ENCODE assay signal across 13 cellular contexts in genomic region chr17:21744621-21745020, GRCh38. TPM values are rescaled to one million over a fixed set of nuclear protein-coding genes. Genes with fewer than 3 reads are reported as not detected.
"Had no signal": no experiment of that assay in that cellular context is flagged by ENCODE, and none has a peak within 500 bp of the region (broad histone marks: within the 10 kb centered on the region; RNA-seq: fewer than 3 reads in every experiment).

No MANE protein-coding gene starts in this region.

RNA-seq across cellular contexts. Expression of gene KCNJ18, which starts 52.3 kb away (rescaled TPM):
- total RNA-seq: stomach, subcutaneous adipose tissue, temporal lobe, thoracic aorta, thyroid gland, tibial nerve, transverse colon, upper lobe of left lung, upper lobe of right lung, ureter, urinary bladder, uterus, vagina had no signal
